In genomic region chr10:28382520-28383269, GRCh38 we compare ENCODE assay signal across 11 cellular contexts.
DNase-seq lines count a peak whose midpoint lies in the region; ATAC-seq, FAIRE-seq and TF ChIP-seq lines count a peak whose summit lies in the region.
"Had no signal": no experiment of that assay in that cellular context is flagged by ENCODE, and none has a peak within 500 bp of the region (broad histone marks: within the 10 kb centered on the region; RNA-seq: fewer than 3 reads in every experiment).

No MANE protein-coding gene starts in this region.

- H4K20me1 ChIP-seq in IMR-90 (ENCODE audit: insufficient read depth, low read length) = no peaks in the 10 kb centered on the region

- H3K27me3 ChIP-seq in IMR-90 (ENCODE audit: control insufficient read depth, insufficient read depth, low read length) (peaks cover 20% of the 10 kb centered on the region), bronchial epithelial cell (ENCODE audit: control insufficient read depth, insufficient read depth, low read length) (no peaks in the 10 kb centered on the region), lower lobe of right lung (ENCODE audit: low read depth) (no peaks in the 10 kb centered on the region)

- no peak overlapping the region for H3K4ac ChIP-seq in IMR-90 (ENCODE audit: low read depth, low read length)

- H2AK9ac ChIP-seq in IMR-90 (replicated peaks; ENCODE audit: low read depth, low read length, poor library complexity) = no peak overlapping the region

- TF ChIP-seq POLR2A in IMR-90 (IDR thresholded peaks at IDR 0.05; ENCODE audit: low read depth, low read length) = no peak

- H2BK120ac ChIP-seq in IMR-90 (ENCODE audit: low read depth, low read length) = no peak overlapping the region

- no peaks in the 10 kb centered on the region for H3K79me1 ChIP-seq in IMR-90 (ENCODE audit: low read depth in 1 of 2, low read length in 2 of 2)

- TF ChIP-seq CTCF in AG09319 (IDR thresholded peaks at IDR 0.05; ENCODE audit: low read depth, low read length) (no peak), IMR-90 (conservative IDR thresholded peaks at IDR 0.05; ENCODE audit: low read depth, low read length) (no peak), bronchial epithelial cell (IDR thresholded peaks at IDR 0.05; ENCODE audit: insufficient read depth, low read length, severe bottlenecking) (no peak), lower lobe of right lung (IDR thresholded peaks at IDR 0.05) (no peak)

- H3K4me3 ChIP-seq in IMR-90 (ENCODE audit: insufficient read depth, low read depth, low read length) = no peak overlapping the region
- no peak overlapping the region for H3K4me3 ChIP-seq in bronchial epithelial cell (ENCODE audit: low read depth, low read length)
- no peak overlapping the region for H3K4me3 ChIP-seq in lower lobe of right lung

- no peak overlapping the region for H3K27ac ChIP-seq in IMR-90 (ENCODE audit: insufficient read depth, low read length)
- H3K27ac ChIP-seq in lower lobe of right lung = no peak overlapping the region
- H3K27ac ChIP-seq: C4-2B had no signal

- H3K18ac ChIP-seq in IMR-90 (ENCODE audit: low read depth, low read length) = no peak overlapping the region

- no peaks in the 10 kb centered on the region for H3K9me3 ChIP-seq in IMR-90 (ENCODE audit: control insufficient read depth, insufficient read depth, low read length)
- H3K9me3 ChIP-seq in lower lobe of right lung = no peaks in the 10 kb centered on the region

- no peak overlapping the region for H2AK5ac ChIP-seq in IMR-90 (ENCODE audit: low read depth, low read length)

- H4K8ac ChIP-seq in IMR-90 (ENCODE audit: low read depth in 2 of 2, low read length in 2 of 2) = no peak overlapping the region

- no peak overlapping the region for H3K23ac ChIP-seq in IMR-90 (ENCODE audit: low read depth, low read length)

- ATAC-seq in IMR-90 (ENCODE audit: low read depth) (peak; percentile 32; the same call in 1 of the 2 replicates), lower lobe of right lung (peak; percentile 31 to 32), GM18502 (IDR thresholded peaks at IDR 0.05; ENCODE audit: poor library complexity, unreplicated experiment) (no peak)

- intact Hi-C loops in IMR-90 (cut with micrococcal nuclease) (loop anchor here (2.0 to 10.0 kb wide), 6 partner anchors 204 to 1014 kb away; no protein-coding TSS in a partner anchor), lower lobe of right lung (cut with DNase I) (loop anchor here (5.0 kb wide), 1 partner anchor 130 kb away; no protein-coding TSS in a partner anchor), posterior vena cava (cut with DNase I) (loop anchor here in 1 of 2 donors (5.0 kb wide), 2 partner anchors 80 to 135 kb away; partner anchors contain the start of gene MPP7)

- H2BK20ac ChIP-seq in IMR-90 (ENCODE audit: low read depth, low read length) = no peak overlapping the region

- no peak overlapping the region for H3K4me2 ChIP-seq in IMR-90 (ENCODE audit: low read depth, low read length)

- no peak overlapping the region for H2BK5ac ChIP-seq in IMR-90 (ENCODE audit: low read depth, low read length, poor library complexity, severe bottlenecking)

- CTCF ChIA-PET in IMR-90 (lab: Yijun Ruan, JAX) = interaction anchor here (0.6 to 3.9 kb wide), 4 partner anchors 11 to 141 kb away, joined by 3 to 41 read pairs (median 6); no protein-coding TSS in a partner anchor

- H3K56ac ChIP-seq in IMR-90 (ENCODE audit: extremely low read depth, insufficient read depth, low read length) = no peak overlapping the region

- no peak overlapping the region for H3K9ac ChIP-seq in IMR-90 (ENCODE audit: low read depth, low read length)

- H3K14ac ChIP-seq in IMR-90 (replicated peaks; ENCODE audit: low read depth, low read length) = no peak overlapping the region

- BruUV-seq in IMR-90 (replicated peaks; lab: Mats Ljungman, UMichigan) = no TSS peak

- dilution Hi-C loops in IMR-90 (cut with HindIII; ENCODE audit: low sequenced_read_pairs, unreplicated experiment) = loop anchor here (25.0 kb wide), 1 partner anchor 120 kb away; no protein-coding TSS in a partner anchor

- no peak overlapping the region for H4K91ac ChIP-seq in IMR-90 (ENCODE audit: insufficient read depth, low read depth, low read length)

- no peaks in the 10 kb centered on the region for H3K36me3 ChIP-seq in IMR-90 (ENCODE audit: control insufficient read depth, insufficient read depth, low read length)
- no peaks in the 10 kb centered on the region for H3K36me3 ChIP-seq in bronchial epithelial cell (ENCODE audit: control insufficient read depth, insufficient read depth, low read length)
- no peaks in the 10 kb centered on the region for H3K36me3 ChIP-seq in lower lobe of right lung

- POLR2A ChIA-PET in IMR-90 (lab: Charles Lee; ENCODE audit: unreplicated experiment) = no interaction called here

- WGBS in IMR-90 (ENCODE audit: extremely low coverage in 2 of 2, insufficient read length in 1 of 2), 2 experiments = 74% methylated on average over 4 of the region's 13 CpGs; no CpG with 5 or more reads in 1 of the 2 experiments

- in situ Hi-C loops in IMR-90 (cut with MboI; ENCODE audit: low sequenced_read_pairs) = loop anchor here (5.0 to 25.0 kb wide), 4 partner anchors 130 to 938 kb away; partner anchors contain the start of gene MKX

- no peaks in the 10 kb centered on the region for H3K9me1 ChIP-seq in IMR-90 (ENCODE audit: insufficient read depth, low read length)

- no peak overlapping the region for H2BK15ac ChIP-seq in IMR-90 (ENCODE audit: low read depth, low read length)

- no peak overlapping the region for H4K5ac ChIP-seq in IMR-90 (ENCODE audit: low read depth, low read length)

- peak; percentile 43 for FAIRE-seq in bronchial epithelial cell (lab: Jason Lieb, UNC)

- DNase-seq in AG09319 (ENCODE audit: extremely low read depth, low read depth) (peak; percentile 8), IMR-90 (peak; percentile 72), bronchial epithelial cell (ENCODE audit: low read depth) (peak; percentile 90), lower lobe of right lung (no peak), superior temporal gyrus (ENCODE audit: extremely low spot score) (no peak), posterior vena cava (ENCODE audit: low spot score) (no peak), GM19240 (ENCODE audit: insufficient read length, low spot score) (no peak)
- DNase-seq: NCI-H1048, SIG-M5 had no signal

- no peak for TF ChIP-seq RAD21 in IMR-90 (IDR thresholded peaks at IDR 0.05; ENCODE audit: low read length)

- no peak overlapping the region for H2AFZ ChIP-seq in IMR-90 (replicated peaks; ENCODE audit: low read length, poor library complexity)

- H3K4me1 ChIP-seq in IMR-90 (ENCODE audit: control insufficient read depth, insufficient read depth, low read length) (no peaks in the 10 kb centered on the region), lower lobe of right lung (no peaks in the 10 kb centered on the region)

TF ChIP-seq in IMR-90, 13 proteins besides CTCF, POLR2A, EP300 and RAD21:
- TF ChIP-seq RFX5 (IDR thresholded peaks at IDR 0.05; ENCODE audit: low read depth, low read length) = no peak
- no peak for TF ChIP-seq CHD1 (IDR thresholded peaks at IDR 0.05; ENCODE audit: low read depth, low read length)
- TF ChIP-seq FOS (IDR thresholded peaks at IDR 0.05; ENCODE audit: low read depth, low read length) = no peak
- no peak for TF ChIP-seq NFE2L2 (IDR thresholded peaks at IDR 0.05; ENCODE audit: low read depth, low read length)
- no peak for TF ChIP-seq CEBPB (IDR thresholded peaks at IDR 0.05; ENCODE audit: low read depth, low read length)
- no peak for TF ChIP-seq MXI1 (IDR thresholded peaks at IDR 0.05; ENCODE audit: borderline replicate concordance, low read depth, low read length)
- no peak for TF ChIP-seq RCOR1 (IDR thresholded peaks at IDR 0.05; ENCODE audit: insufficient replicate concordance, low read length)
- TF ChIP-seq MAFK (IDR thresholded peaks at IDR 0.05; ENCODE audit: low read depth, low read length) = no peak

Comparison
In these comparisons a context has a peak if more than half of its experiments do, and no peak if none do; other contexts are left out.
1. DNase-seq: peak in AG09319 (single experiment), IMR-90 (single experiment) and bronchial epithelial cell (single experiment); none in lower lobe of right lung (single experiment), superior temporal gyrus (single experiment), posterior vena cava (single experiment) and GM19240 (single experiment).